Comparison of ENCODE assay signal across 13 cellular contexts in genomic region chr5:163354685-163355084, GRCh38.
DNase-seq lines count a peak whose midpoint lies in the region; ATAC-seq, FAIRE-seq and TF ChIP-seq lines count a peak whose summit lies in the region.
"Had no signal": no experiment of that assay in that cellular context is flagged by ENCODE, and none has a peak within 500 bp of the region (broad histone marks: within the 10 kb centered on the region; RNA-seq: fewer than 3 reads in every experiment).

No MANE protein-coding gene starts in this region.

- H3K9me3 Mint-ChIP-seq in activated naive CD4-positive, alpha-beta T cell treated with anti-CD3 and anti-CD28 coated beads, Interleukin-2, amount 50 U/mL, for 72 hours = no peaks in the 10 kb centered on the region
- no peaks in the 10 kb centered on the region for H3K9me3 Mint-ChIP-seq in activated naive CD4-positive, alpha-beta T cell treated with anti-CD3 and anti-CD28 coated beads, Interleukin-2, amount 10 ng/mL, durations not matched to agents 7 days and 5 days
- H3K9me3 Mint-ChIP-seq: activated naive CD4-positive, alpha-beta T cell treated with anti-CD3 and anti-CD28 coated beads, Interleukin-2, amount 50 U/mL, for 24 hours had no signal

- peak overlapping the region in 1 of 2 donors; percentile 37 for H3K27ac ChIP-seq in left lung

- H3K27ac Mint-ChIP-seq in activated naive CD4-positive, alpha-beta T cell treated with anti-CD3 and anti-CD28 coated beads, Interleukin-2, amount 50 U/mL, for 72 hours = no peak overlapping the region
- no peak overlapping the region for H3K27ac Mint-ChIP-seq in activated naive CD4-positive, alpha-beta T cell treated with anti-CD3 and anti-CD28 coated beads, Interleukin-2, amount 10 ng/mL, durations not matched to agents 7 days and 5 days
- H3K27ac Mint-ChIP-seq: activated naive CD4-positive, alpha-beta T cell treated with anti-CD3 and anti-CD28 coated beads, Interleukin-2, amount 50 U/mL, for 24 hours; endodermal cell had no signal

- H3K4me1 ChIP-seq in left lung = peaks cover 0 to 8% of the 10 kb centered on the region in 2 donors

- no peaks in the 10 kb centered on the region for H3K4me1 Mint-ChIP-seq in activated naive CD4-positive, alpha-beta T cell treated with anti-CD3 and anti-CD28 coated beads, Interleukin-2, amount 10 ng/mL, durations not matched to agents 7 days and 5 days
- H3K4me1 Mint-ChIP-seq: activated naive CD4-positive, alpha-beta T cell treated with anti-CD3 and anti-CD28 coated beads, Interleukin-2, amount 50 U/mL, for 24 hours; endodermal cell had no signal

- TF ChIP-seq CTCF in left lung (IDR thresholded peaks at IDR 0.05) = no peak

- CTCF ChIA-PET in activated naive CD4-positive, alpha-beta T cell treated with anti-CD3 and anti-CD28 coated beads, Interleukin-2, amount 10 ng/mL, durations not matched to agents 7 days and 5 days (lab: Charles Lee) = no interaction called here

- H3K27me3 ChIP-seq in left lung = no peaks in the 10 kb centered on the region

- peak; percentile 100 for ATAC-seq in GM18861 (IDR thresholded peaks at IDR 0.05; ENCODE audit: unreplicated experiment)
- peak; percentile 100 for ATAC-seq in GM21619 (IDR thresholded peaks at IDR 0.05; ENCODE audit: unreplicated experiment)
- ATAC-seq in HG03342 (IDR thresholded peaks at IDR 0.05; ENCODE audit: unreplicated experiment) = peak; percentile 100
- ATAC-seq in left lung = peak; percentile 71
- ATAC-seq in activated naive CD4-positive, alpha-beta T cell treated with anti-CD3 and anti-CD28 coated beads, Interleukin-2, amount 50 U/mL, for 72 hours = no peak

- no peaks in the 10 kb centered on the region for H3K36me3 Mint-ChIP-seq in activated naive CD4-positive, alpha-beta T cell treated with anti-CD3 and anti-CD28 coated beads, Interleukin-2, amount 50 U/mL, for 72 hours
- no peaks in the 10 kb centered on the region for H3K36me3 Mint-ChIP-seq in activated naive CD4-positive, alpha-beta T cell treated with anti-CD3 and anti-CD28 coated beads, Interleukin-2, amount 10 ng/mL, durations not matched to agents 7 days and 5 days
- H3K36me3 Mint-ChIP-seq: activated naive CD4-positive, alpha-beta T cell treated with anti-CD3 and anti-CD28 coated beads, Interleukin-2, amount 50 U/mL, for 24 hours had no signal

- DNase-seq in left lung (no peak), C1 segment of cervical spinal cord (lab: John Stamatoyannopoulos, UW) (no peak), RCC 7860 (ENCODE audit: low spot score) (no peak)
- DNase-seq in activated naive CD4-positive, alpha-beta T cell treated with anti-CD3 and anti-CD28 coated beads, Interleukin-2, amount 50 U/mL, for 72 hours (ENCODE audit: low spot score in 2 of 2) = no peak
- no peak for DNase-seq in activated naive CD4-positive, alpha-beta T cell treated with anti-CD3 and anti-CD28 coated beads, Interleukin-2, amount 10 ng/mL, durations not matched to agents 7 days and 5 days
- DNase-seq: DMS153, endodermal cell, T-helper 9 cell had no signal

- no peaks in the 10 kb centered on the region for H3K36me3 ChIP-seq in left lung

- intact Hi-C loops in left lung (cut with DNase I) = no loop called here

- H3K4me3 Mint-ChIP-seq in activated naive CD4-positive, alpha-beta T cell treated with anti-CD3 and anti-CD28 coated beads, Interleukin-2, amount 10 ng/mL, durations not matched to agents 7 days and 5 days = no peak overlapping the region
- H3K4me3 Mint-ChIP-seq: activated naive CD4-positive, alpha-beta T cell treated with anti-CD3 and anti-CD28 coated beads, Interleukin-2, amount 50 U/mL, for 24 hours; endodermal cell had no signal

- no peaks in the 10 kb centered on the region for H3K27me3 Mint-ChIP-seq in activated naive CD4-positive, alpha-beta T cell treated with anti-CD3 and anti-CD28 coated beads, Interleukin-2, amount 10 ng/mL, durations not matched to agents 7 days and 5 days
- H3K27me3 Mint-ChIP-seq: activated naive CD4-positive, alpha-beta T cell treated with anti-CD3 and anti-CD28 coated beads, Interleukin-2, amount 50 U/mL, for 24 hours had no signal

- H3K4me3 ChIP-seq in left lung = no peak overlapping the region

- no peaks in the 10 kb centered on the region for H3K9me3 ChIP-seq in left lung

- no peak for FAIRE-seq in RCC 7860 (lab: Jason Lieb, UNC)
- FAIRE-seq: islet of Langerhans had no signal

Comparison
In these comparisons a context has a peak if more than half of its experiments do, and no peak if none do; other contexts are left out.
1. ATAC-seq: peak in GM18861 (single experiment), GM21619 (single experiment), HG03342 (single experiment) and left lung (single experiment); none in activated naive CD4-positive, alpha-beta T cell treated with anti-CD3 and anti-CD28 coated beads, Interleukin-2, amount 50 U/mL, for 72 hours (0 of 2).